8 cellular contexts compared by ENCODE assay signal in the genomic region with DNA sequence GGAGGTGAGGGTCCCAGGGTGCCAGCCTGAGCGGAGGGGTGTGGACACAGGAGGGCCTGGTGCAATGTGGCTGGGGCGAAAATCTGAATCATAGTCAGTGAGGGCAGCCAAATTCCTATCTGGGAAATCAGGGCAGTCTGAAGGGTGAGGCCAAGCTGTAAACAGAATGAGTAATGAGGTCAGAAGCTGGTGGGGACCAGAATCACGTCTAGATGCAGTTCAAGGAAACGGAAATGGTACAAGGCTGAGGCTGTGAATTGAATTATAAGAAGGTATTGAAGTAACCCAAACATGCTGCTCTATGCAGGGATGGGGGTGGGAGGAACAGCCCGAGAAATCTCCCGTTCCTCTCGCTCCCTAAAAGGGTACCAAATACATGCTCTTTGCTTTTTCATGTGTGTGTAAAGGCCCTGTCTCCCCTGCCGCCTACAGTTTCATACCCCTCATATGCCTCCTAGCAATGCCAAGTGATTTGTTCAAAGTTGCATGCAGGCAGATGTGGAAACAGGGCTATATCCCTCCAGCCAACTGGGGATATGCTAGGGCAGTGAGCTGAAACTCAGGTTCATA. TPM values are rescaled to one million over a fixed set of nuclear protein-coding genes. Genes with fewer than 3 reads are reported as not detected.
A peak's percentile ranks its signal among the peaks of the same experiment; 100 is the strongest.
DNase-seq lines count a peak whose midpoint lies in the region; ATAC-seq and TF ChIP-seq lines count a peak whose summit lies in the region.
"Had no signal": no experiment of that assay in that cellular context is flagged by ENCODE, and none has a peak within 500 bp of the region (broad histone marks: within the 10 kb centered on the region; RNA-seq: fewer than 3 reads in every experiment).

No MANE protein-coding gene starts in this region.

- POLR2A ChIA-PET in activated CD8-positive, alpha-beta T cell treated with anti-CD3 and anti-CD28 coated beads, Interleukin-2, amount 10 ng/mL, durations not matched to agents 7 days and 5 days (lab: Charles Lee), result interaction anchor here (0.9 to 1.5 kb wide), 2 partner anchors 10 to 36 kb away, joined by 3 to 5 read pairs; no protein-coding TSS in a partner anchor

- no peaks in the 10 kb centered on the region for H3K9me3 ChIP-seq in cardiac muscle cell (ENCODE audit: low read depth)

- ATAC-seq in activated CD8-positive, alpha-beta T cell treated with anti-CD3 and anti-CD28 coated beads, Interleukin-2, amount 10 ng/mL, durations not matched to agents 7 days and 5 days, result peak; percentile 56

- H3K4me1 ChIP-seq in cardiac muscle cell (ENCODE audit: low read depth), result peaks cover 45% of the 10 kb centered on the region

- H3K9me3 Mint-ChIP-seq in activated CD8-positive, alpha-beta T cell treated with anti-CD3 and anti-CD28 coated beads, Interleukin-2, amount 10 ng/mL, durations not matched to agents 7 days and 5 days (ENCODE audit: insufficient read depth), result no peaks in the 10 kb centered on the region
- H3K9me3 Mint-ChIP-seq: activated B cell treated with CpG ODN at 0.5 μM for 24 hours had no signal

- CTCF ChIA-PET in activated CD8-positive, alpha-beta T cell treated with anti-CD3 and anti-CD28 coated beads, Interleukin-2, amount 10 ng/mL, durations not matched to agents 7 days and 5 days (lab: Charles Lee), result no interaction called here

- no peaks in the 10 kb centered on the region for H3K36me3 Mint-ChIP-seq in activated CD8-positive, alpha-beta T cell treated with anti-CD3 and anti-CD28 coated beads, Interleukin-2, amount 10 ng/mL, durations not matched to agents 7 days and 5 days (ENCODE audit: low read depth)

- peak; percentile 79 for DNase-seq in HT-29 (ENCODE audit: low spot score)
- DNase-seq in activated CD8-positive, alpha-beta T cell treated with anti-CD3 and anti-CD28 coated beads, Interleukin-2, amount 10 ng/mL, durations not matched to agents 7 days and 5 days, result no peak
- DNase-seq in cardiac muscle cell (ENCODE audit: low read depth in 1 of 2, low spot score in 1 of 2), result peak in 1 of 2 donors; percentile 93
- DNase-seq in skeletal muscle cell (ENCODE audit: low read depth), result peak; percentile 90
- no peak for DNase-seq in NCI-H128 (lab: John Stamatoyannopoulos, UW; ENCODE audit: unreplicated experiment)
- DNase-seq in COLO668 (lab: John Stamatoyannopoulos, UW; ENCODE audit: unreplicated experiment), result no peak
- no peak for DNase-seq in cortex of kidney (lab: John Stamatoyannopoulos, UW)
- DNase-seq: activated B cell treated with CpG ODN at 0.5 μM for 24 hours had no signal

- no peak for TF ChIP-seq CTCF in cardiac muscle cell (IDR thresholded peaks at IDR 0.05; ENCODE audit: low read depth, low read length)

- peak overlapping the region; percentile 2 for H3K27ac ChIP-seq in cardiac muscle cell

- peak overlapping the region; percentile 81 for H3K27ac Mint-ChIP-seq in activated CD8-positive, alpha-beta T cell treated with anti-CD3 and anti-CD28 coated beads, Interleukin-2, amount 10 ng/mL, durations not matched to agents 7 days and 5 days
- H3K27ac Mint-ChIP-seq: activated B cell treated with CpG ODN at 0.5 μM for 24 hours had no signal

- no peaks in the 10 kb centered on the region for H3K36me3 ChIP-seq in cardiac muscle cell

- no peak overlapping the region for H3K4me3 Mint-ChIP-seq in activated CD8-positive, alpha-beta T cell treated with anti-CD3 and anti-CD28 coated beads, Interleukin-2, amount 10 ng/mL, durations not matched to agents 7 days and 5 days
- H3K4me3 Mint-ChIP-seq: activated B cell treated with CpG ODN at 0.5 μM for 24 hours had no signal

- no peak overlapping the region for H3K4me3 ChIP-seq in cardiac muscle cell
- no peak overlapping the region for H3K4me3 ChIP-seq in skeletal muscle cell (ENCODE audit: low read depth, low read length)

- H3K4me1 Mint-ChIP-seq in activated CD8-positive, alpha-beta T cell treated with anti-CD3 and anti-CD28 coated beads, Interleukin-2, amount 10 ng/mL, durations not matched to agents 7 days and 5 days (ENCODE audit: low read depth), result peaks cover 27% of the 10 kb centered on the region

- no peaks in the 10 kb centered on the region for H3K27me3 ChIP-seq in cardiac muscle cell

- peaks cover 7% of the 10 kb centered on the region for H3K27me3 Mint-ChIP-seq in activated CD8-positive, alpha-beta T cell treated with anti-CD3 and anti-CD28 coated beads, Interleukin-2, amount 10 ng/mL, durations not matched to agents 7 days and 5 days (ENCODE audit: low read depth)
- H3K27me3 Mint-ChIP-seq: activated B cell treated with CpG ODN at 0.5 μM for 24 hours had no signal

RNA-seq across cellular contexts. Expression of a gene that starts 35.2 kb away (rescaled TPM):
- 20.0 and 23.6 TPM in 2 replicates for total RNA-seq in HT-29 (2014; rRNA removed; shearing (Covaris generic))
- 100 to 1,000 TPM; 432 to 449 TPM for total RNA-seq in activated CD8-positive, alpha-beta T cell treated with anti-CD3 and anti-CD28 coated beads, Interleukin-2, amount 10 ng/mL, durations not matched to agents 7 days and 5 days
- 15.8 and 21.5 TPM in 2 replicates for total RNA-seq in cardiac muscle cell
- polyA plus RNA-seq in cardiac muscle cell, result 14.7 and 20.0 TPM in 2 replicates

Comparison
In these comparisons a context has a peak if more than half of its experiments do, and no peak if none do; other contexts are left out.
1. DNase-seq: peak in HT-29 (single experiment) and skeletal muscle cell (single experiment); none in activated CD8-positive, alpha-beta T cell treated with anti-CD3 and anti-CD28 coated beads, Interleukin-2, amount 10 ng/mL, durations not matched to agents 7 days and 5 days (single experiment), NCI-H128 (single experiment), COLO668 (single experiment) and cortex of kidney (single experiment).
2. RNA of a gene that starts 35.2 kb away (total RNA-seq): 432 to 449 TPM in activated CD8-positive, alpha-beta T cell treated with anti-CD3 and anti-CD28 coated beads, Interleukin-2, amount 10 ng/mL, durations not matched to agents 7 days and 5 days; 15.8 to 21.5 TPM in cardiac muscle cell and 20.0 to 23.6 TPM in HT-29; every median in the first group is over 10 times any median in the second.